ENCODE assay signal across 8 cellular contexts in the genomic region with DNA sequence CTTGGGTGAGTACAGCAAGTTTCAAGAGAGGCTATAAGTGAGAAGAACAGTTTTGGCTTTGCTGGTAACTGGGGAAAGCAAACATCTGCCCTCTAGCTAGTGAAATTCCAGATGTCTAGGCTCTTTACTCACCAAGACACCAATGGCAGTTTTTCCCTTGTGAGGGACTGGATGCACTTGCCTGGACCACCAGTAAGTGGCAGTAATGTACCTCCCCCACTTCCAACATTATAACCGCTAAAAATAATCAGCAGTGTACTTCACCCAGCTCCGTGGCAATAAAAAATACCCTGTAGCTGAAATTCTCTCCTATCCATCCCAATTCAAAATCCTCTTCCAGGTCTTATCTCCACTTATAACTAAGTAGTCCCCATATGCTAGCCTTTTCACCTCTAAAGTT.
A peak's percentile ranks its signal among the peaks of the same experiment; 100 is the strongest.
DNase-seq lines count a peak whose midpoint lies in the region; ATAC-seq and TF ChIP-seq lines count a peak whose summit lies in the region.

No MANE protein-coding gene starts in this region.

- POLR2A ChIA-PET in activated CD4-positive, alpha-beta memory T cell treated with anti-CD3 and anti-CD28 coated beads for 36 hours (lab: Charles Lee): no interaction called here
- POLR2A ChIA-PET in activated CD4-positive, alpha-beta memory T cell treated with anti-CD3 and anti-CD28 coated beads, Interleukin-2, amount 10 ng/mL, durations not matched to agents 7 days and 5 days (lab: Charles Lee): no interaction called here

- H3K9ac ChIP-seq in liver (ENCODE audit: low read depth in 1 of 2, low read length in 2 of 2): no peak overlapping the region

- peaks cover 7% of the 10 kb centered on the region for H3K9me3 Mint-ChIP-seq in activated CD4-positive, alpha-beta memory T cell treated with anti-CD3 and anti-CD28 coated beads for 36 hours
- no peaks in the 10 kb centered on the region for H3K9me3 Mint-ChIP-seq in activated CD4-positive, alpha-beta memory T cell treated with anti-CD3 and anti-CD28 coated beads, Interleukin-2, amount 10 ng/mL, durations not matched to agents 7 days and 5 days
- H3K9me3 Mint-ChIP-seq in stimulated activated naive B cell treated with anti-CD40 and anti-IgM and Interleukin-4, amounts not matched to agents 10 μg/mL and 1 μg/mL and 100 μg/mL, for 72 hours: peaks cover 0 to 6% of the 10 kb centered on the region in 2 donors
- peaks cover 4% of the 10 kb centered on the region for H3K9me3 Mint-ChIP-seq in activated T-cell treated with anti-CD3 and anti-CD28 coated beads, Interleukin-2, amount 50 U/mL, for 4 hours

- no peaks in the 10 kb centered on the region for H3K27me3 ChIP-seq in liver (ENCODE audit: control insufficient read depth in 4 of 4, insufficient read depth in 4 of 4, low read length in 3 of 4)

- peaks cover 26% of the 10 kb centered on the region for H3K4me1 Mint-ChIP-seq in activated CD4-positive, alpha-beta memory T cell treated with anti-CD3 and anti-CD28 coated beads for 36 hours (ENCODE audit: low read depth)
- no peaks in the 10 kb centered on the region for H3K4me1 Mint-ChIP-seq in activated CD4-positive, alpha-beta memory T cell treated with anti-CD3 and anti-CD28 coated beads, Interleukin-2, amount 10 ng/mL, durations not matched to agents 7 days and 5 days
- peaks cover 5 to 7% of the 10 kb centered on the region in 2 donors for H3K4me1 Mint-ChIP-seq in stimulated activated naive B cell treated with anti-CD40 and anti-IgM and Interleukin-4, amounts not matched to agents 10 μg/mL and 1 μg/mL and 100 μg/mL, for 72 hours
- H3K4me1 Mint-ChIP-seq in activated T-cell treated with anti-CD3 and anti-CD28 coated beads, Interleukin-2, amount 50 U/mL, for 4 hours (ENCODE audit: low read depth): peaks cover 16% of the 10 kb centered on the region

- peak; percentile 13 for DNase-seq in activated CD4-positive, alpha-beta memory T cell treated with anti-CD3 and anti-CD28 coated beads for 36 hours
- no peak for DNase-seq in activated CD4-positive, alpha-beta memory T cell treated with anti-CD3 and anti-CD28 coated beads, Interleukin-2, amount 10 ng/mL, durations not matched to agents 7 days and 5 days
- DNase-seq in NCI-H524 (lab: John Stamatoyannopoulos, UW): peak; percentile 38 to 67
- peak; percentile 88 for DNase-seq in choroid plexus epithelial cell (ENCODE audit: low read depth)
- DNase-seq in stimulated activated naive B cell treated with anti-CD40 and anti-IgM and Interleukin-4, amounts not matched to agents 10 μg/mL and 1 μg/mL and 100 μg/mL, for 72 hours: no peak
- DNase-seq in activated T-cell treated with anti-CD3 and anti-CD28 coated beads, Interleukin-2, amount 50 U/mL, for 4 hours: no peak

- 19% methylated on average over 2 of the region's 2 CpGs for WGBS in liver

- TF ChIP-seq RAD21 in liver (IDR thresholded peaks at IDR 0.05): peak; percentile 61 to 74

- no peak overlapping the region for H3K27ac Mint-ChIP-seq in activated CD4-positive, alpha-beta memory T cell treated with anti-CD3 and anti-CD28 coated beads for 36 hours
- no peak overlapping the region for H3K27ac Mint-ChIP-seq in activated CD4-positive, alpha-beta memory T cell treated with anti-CD3 and anti-CD28 coated beads, Interleukin-2, amount 10 ng/mL, durations not matched to agents 7 days and 5 days
- H3K27ac Mint-ChIP-seq in stimulated activated naive B cell treated with anti-CD40 and anti-IgM and Interleukin-4, amounts not matched to agents 10 μg/mL and 1 μg/mL and 100 μg/mL, for 72 hours: no peak overlapping the region

- H3K4me1 ChIP-seq in liver (ENCODE audit: control insufficient read depth in 4 of 4, insufficient read depth in 4 of 4, low read length in 3 of 4): no peaks in the 10 kb centered on the region

- H3K4me3 ChIP-seq in choroid plexus epithelial cell (ENCODE audit: low read depth, low read length): peak overlapping the region; percentile 15
- H3K4me3 ChIP-seq in liver (ENCODE audit: low read depth in 1 of 3, low read length in 3 of 3): no peak overlapping the region

- H3K27me3 Mint-ChIP-seq in activated CD4-positive, alpha-beta memory T cell treated with anti-CD3 and anti-CD28 coated beads for 36 hours: no peaks in the 10 kb centered on the region
- H3K27me3 Mint-ChIP-seq in activated CD4-positive, alpha-beta memory T cell treated with anti-CD3 and anti-CD28 coated beads, Interleukin-2, amount 10 ng/mL, durations not matched to agents 7 days and 5 days: no peaks in the 10 kb centered on the region
- H3K27me3 Mint-ChIP-seq in stimulated activated naive B cell treated with anti-CD40 and anti-IgM and Interleukin-4, amounts not matched to agents 10 μg/mL and 1 μg/mL and 100 μg/mL, for 72 hours: no peaks in the 10 kb centered on the region
- no peaks in the 10 kb centered on the region for H3K27me3 Mint-ChIP-seq in activated T-cell treated with anti-CD3 and anti-CD28 coated beads, Interleukin-2, amount 50 U/mL, for 4 hours (ENCODE audit: low read depth)

- H3K36me3 Mint-ChIP-seq in activated CD4-positive, alpha-beta memory T cell treated with anti-CD3 and anti-CD28 coated beads for 36 hours: peaks cover 47% of the 10 kb centered on the region
- H3K36me3 Mint-ChIP-seq in activated CD4-positive, alpha-beta memory T cell treated with anti-CD3 and anti-CD28 coated beads, Interleukin-2, amount 10 ng/mL, durations not matched to agents 7 days and 5 days (ENCODE audit: low read depth): peaks cover 68% of the 10 kb centered on the region
- H3K36me3 Mint-ChIP-seq in stimulated activated naive B cell treated with anti-CD40 and anti-IgM and Interleukin-4, amounts not matched to agents 10 μg/mL and 1 μg/mL and 100 μg/mL, for 72 hours: peaks cover 25 to 66% of the 10 kb centered on the region in 2 donors
- H3K36me3 Mint-ChIP-seq in activated T-cell treated with anti-CD3 and anti-CD28 coated beads, Interleukin-2, amount 50 U/mL, for 4 hours (ENCODE audit: insufficient read depth): peaks cover 64% of the 10 kb centered on the region

- intact Hi-C loops in activated CD4-positive, alpha-beta memory T cell treated with anti-CD3 and anti-CD28 coated beads for 36 hours (cut with micrococcal nuclease): no loop called here

- CTCF ChIA-PET in activated CD4-positive, alpha-beta memory T cell treated with anti-CD3 and anti-CD28 coated beads for 36 hours (lab: Charles Lee): interaction anchor here (0.6 to 1.2 kb wide), 4 partner anchors 13 to 217 kb away, joined by 3 read pairs; no protein-coding TSS in a partner anchor
- CTCF ChIA-PET in activated CD4-positive, alpha-beta memory T cell treated with anti-CD3 and anti-CD28 coated beads, Interleukin-2, amount 10 ng/mL, durations not matched to agents 7 days and 5 days (lab: Charles Lee): interaction anchor here (0.9 to 1.2 kb wide), 3 partner anchors 9 to 481 kb away, joined by 3 read pairs; no protein-coding TSS in a partner anchor

- H3K36me3 ChIP-seq in liver (ENCODE audit: control insufficient read depth in 4 of 4, insufficient read depth in 3 of 4, low read depth in 1 of 4, low read length in 3 of 4): no peaks in the 10 kb centered on the region

- no peak overlapping the region for H3K27ac ChIP-seq in liver (ENCODE audit: low read depth in 1 of 2, low read length in 2 of 2)

- H3K4me3 Mint-ChIP-seq in activated CD4-positive, alpha-beta memory T cell treated with anti-CD3 and anti-CD28 coated beads for 36 hours: no peak overlapping the region
- H3K4me3 Mint-ChIP-seq in activated CD4-positive, alpha-beta memory T cell treated with anti-CD3 and anti-CD28 coated beads, Interleukin-2, amount 10 ng/mL, durations not matched to agents 7 days and 5 days: no peak overlapping the region
- H3K4me3 Mint-ChIP-seq in stimulated activated naive B cell treated with anti-CD40 and anti-IgM and Interleukin-4, amounts not matched to agents 10 μg/mL and 1 μg/mL and 100 μg/mL, for 72 hours: no peak overlapping the region
- no peak overlapping the region for H3K4me3 Mint-ChIP-seq in activated T-cell treated with anti-CD3 and anti-CD28 coated beads, Interleukin-2, amount 50 U/mL, for 4 hours

- ATAC-seq in HG02571 (IDR thresholded peaks at IDR 0.05; ENCODE audit: unreplicated experiment): peak; percentile 53
- ATAC-seq in stimulated activated naive B cell treated with anti-CD40 and anti-IgM and Interleukin-4, amounts not matched to agents 10 μg/mL and 1 μg/mL and 100 μg/mL, for 72 hours (replicated peaks): no peak
- ATAC-seq in activated T-cell treated with anti-CD3 and anti-CD28 coated beads, Interleukin-2, amount 50 U/mL, for 4 hours: no peak

- TF ChIP-seq CTCF in choroid plexus epithelial cell (conservative IDR thresholded peaks at IDR 0.05; ENCODE audit: low read depth, low read length): peak; percentile 97
- TF ChIP-seq CTCF in liver (IDR thresholded peaks at IDR 0.05; ENCODE audit: low read depth, low read length, missing input control): peak; percentile 49

- H3K9me3 ChIP-seq in liver (ENCODE audit: control insufficient read depth in 4 of 4, low read length in 3 of 4): no peaks in the 10 kb centered on the region

TF ChIP-seq in liver, 16 proteins besides CTCF, POLR2A, EP300 and RAD21:
- TF ChIP-seq SP1 (IDR thresholded peaks at IDR 0.05) (no peak), FOXA2 (IDR thresholded peaks at IDR 0.05) (no peak), TAF1 (conservative IDR thresholded peaks at IDR 0.05) (no peak)

Comparison
In these comparisons a context has a peak if more than half of its experiments do, and no peak if none do; other contexts are left out.
1. DNase-seq: peak in activated CD4-positive, alpha-beta memory T cell treated with anti-CD3 and anti-CD28 coated beads for 36 hours (single experiment), NCI-H524 (2 of 2) and choroid plexus epithelial cell (single experiment); none in activated CD4-positive, alpha-beta memory T cell treated with anti-CD3 and anti-CD28 coated beads, Interleukin-2, amount 10 ng/mL, durations not matched to agents 7 days and 5 days (single experiment), stimulated activated naive B cell treated with anti-CD40 and anti-IgM and Interleukin-4, amounts not matched to agents 10 μg/mL and 1 μg/mL and 100 μg/mL, for 72 hours (single experiment) and activated T-cell treated with anti-CD3 and anti-CD28 coated beads, Interleukin-2, amount 50 U/mL, for 4 hours (single experiment).